ENCODE assay signal across 16 cellular contexts in genomic region chr6:133314951-133315350, GRCh38.
"Had no signal": no experiment of that assay in that cellular context is flagged by ENCODE, and none has a peak within 500 bp of the region (broad histone marks: within the 10 kb centered on the region; RNA-seq: fewer than 3 reads in every experiment).

No MANE protein-coding gene starts in this region.

- H3K9me3 ChIP-seq: testis had no signal

- DNase-seq: activated CD4-positive, alpha-beta T cell treated with anti-CD3 and anti-CD28 coated beads, Interleukin-2, amount 50 U/mL, for 48 hours; activated CD4-positive, CD25-positive, alpha-beta regulatory T cell treated with anti-CD3 and anti-CD28 coated beads, Interleukin-2, amount 50 U/mL, for 72 hours; activated CD8-positive, alpha-beta memory T cell treated with anti-CD3 and anti-CD28 coated beads, Interleukin-2, amount 10 ng/mL, durations not matched to agents 7 days and 5 days; activated gamma-delta T cell; activated naive CD8-positive, alpha-beta T cell treated with anti-CD3 and anti-CD28 coated beads, Interleukin-2, amount 10 ng/mL, durations not matched to agents 7 days and 5 days; activated T-cell treated with anti-CD3 and anti-CD28 coated beads, Interleukin-2, amount 50 U/mL, for 4 hours; anterior cingulate cortex; effector CD4-positive, alpha-beta T cell; islet precursor cell; natural killer cell; occipital lobe; stimulated activated CD4-positive, alpha-beta T cell treated with anti-CD3 and anti-CD28 coated beads, Interleukin-4, amount 100 ng/mL, for 1 hour; stimulated activated CD8-positive, alpha-beta memory T cell treated with anti-CD3 and anti-CD28 coated beads, Interleukin-4, amount 100 ng/mL, for 48 hours; stimulated activated naive CD8-positive, alpha-beta T cell treated with anti-CD3 and anti-CD28 coated beads, Interleukin-15, Interleukin-2, amounts not matched to agents 100 U/mL and 50 U/mL, for 24 hours; testis had no signal

- H3K27me3 ChIP-seq: testis had no signal

- H3K4me3 ChIP-seq: coronary artery, testis had no signal

- H3K27ac ChIP-seq: coronary artery, testis had no signal

- H3K4me1 ChIP-seq: testis had no signal
